ENCODE assay signal across 10 cellular contexts in the genomic region with DNA sequence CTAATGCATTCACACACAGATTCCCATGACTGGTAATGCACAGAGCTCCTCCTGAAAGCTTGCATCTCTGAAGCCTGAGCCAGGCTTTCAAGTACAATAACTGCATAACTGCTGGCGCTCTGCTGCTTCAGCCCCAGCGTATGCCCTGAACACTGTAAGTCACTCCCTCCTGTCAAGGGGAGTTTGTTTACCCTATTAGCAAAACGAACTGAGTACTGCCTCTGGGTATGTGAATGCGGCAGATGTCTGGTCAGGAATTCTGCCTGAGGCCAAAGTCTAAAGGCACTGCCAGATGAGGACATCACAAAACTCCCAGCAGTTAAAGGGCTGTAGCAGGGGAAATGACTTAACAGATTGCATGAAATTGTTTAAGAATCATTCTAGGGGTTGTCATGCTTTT.
A peak's percentile ranks its signal among the peaks of the same experiment; 100 is the strongest.
DNase-seq lines count a peak whose midpoint lies in the region; ATAC-seq, FAIRE-seq and TF ChIP-seq lines count a peak whose summit lies in the region.
"Had no signal": no experiment of that assay in that cellular context is flagged by ENCODE, and none has a peak within 500 bp of the region (broad histone marks: within the 10 kb centered on the region; RNA-seq: fewer than 3 reads in every experiment).

No MANE protein-coding gene starts in this region.

- peak; percentile 91 for DNase-seq in ELR (ENCODE audit: low read depth)
- DNase-seq in NCI-H2171 (lab: John Stamatoyannopoulos, UW) = peak; percentile 42
- peak; percentile 86 to 95 (median 90) for DNase-seq in body of pancreas
- peak; percentile 71 for DNase-seq in myocyte (ENCODE audit: low read depth)
- no peak for DNase-seq in GM19239 (ENCODE audit: insufficient read length, low spot score)
- no peak for DNase-seq in hepatic stellate cell (ENCODE audit: low spot score)
- DNase-seq in middle frontal gyrus (ENCODE audit: extremely low spot score, low spot score) = no peak
- DNase-seq: T-helper 1 cell had no signal

- intact Hi-C loops in body of pancreas (cut with DNase I) = no loop called here

- H3K4me3 ChIP-seq in body of pancreas = no peak overlapping the region

- 17 to 18% methylated on average over 4 of the region's 4 CpGs for WGBS in body of pancreas, 2 donors

- no peak for FAIRE-seq in GM19239 (lab: Jason Lieb, UNC)
- FAIRE-seq: GM12892 had no signal

- H3K27me3 ChIP-seq in body of pancreas = no peaks in the 10 kb centered on the region

- H3K9me3 ChIP-seq in body of pancreas = no peaks in the 10 kb centered on the region

- ATAC-seq in body of pancreas = peak; percentile 99
- no peak for ATAC-seq in GM21717 (IDR thresholded peaks at IDR 0.05; ENCODE audit: unreplicated experiment)

- H3K27ac ChIP-seq in body of pancreas = peak overlapping the region; percentile 66 to 86 (median 76)

- no peaks in the 10 kb centered on the region for H3K36me3 ChIP-seq in body of pancreas (replicated peaks in 1 of 2; ENCODE audit: insufficient read depth in 1 of 2, low read depth in 2 of 2)

- TF ChIP-seq POLR2A in body of pancreas (IDR thresholded peaks at IDR 0.05) = peak in 2 of 3 donors; percentile 58 to 61

- H3K4me1 ChIP-seq in body of pancreas = peaks cover 56% of the 10 kb centered on the region

- peak in 1 of 7 experiments; percentile 20 for TF ChIP-seq CTCF in body of pancreas (IDR thresholded peaks at IDR 0.05)

Comparison
In these comparisons a context has a peak if more than half of its experiments do, and no peak if none do; other contexts are left out.
1. DNase-seq: peak in ELR (single experiment), NCI-H2171 (single experiment), body of pancreas (4 of 4) and myocyte (single experiment); none in GM19239 (single experiment), hepatic stellate cell (single experiment) and middle frontal gyrus (single experiment).